Comparison of ENCODE assay signal across 8 cellular contexts in the genomic region with DNA sequence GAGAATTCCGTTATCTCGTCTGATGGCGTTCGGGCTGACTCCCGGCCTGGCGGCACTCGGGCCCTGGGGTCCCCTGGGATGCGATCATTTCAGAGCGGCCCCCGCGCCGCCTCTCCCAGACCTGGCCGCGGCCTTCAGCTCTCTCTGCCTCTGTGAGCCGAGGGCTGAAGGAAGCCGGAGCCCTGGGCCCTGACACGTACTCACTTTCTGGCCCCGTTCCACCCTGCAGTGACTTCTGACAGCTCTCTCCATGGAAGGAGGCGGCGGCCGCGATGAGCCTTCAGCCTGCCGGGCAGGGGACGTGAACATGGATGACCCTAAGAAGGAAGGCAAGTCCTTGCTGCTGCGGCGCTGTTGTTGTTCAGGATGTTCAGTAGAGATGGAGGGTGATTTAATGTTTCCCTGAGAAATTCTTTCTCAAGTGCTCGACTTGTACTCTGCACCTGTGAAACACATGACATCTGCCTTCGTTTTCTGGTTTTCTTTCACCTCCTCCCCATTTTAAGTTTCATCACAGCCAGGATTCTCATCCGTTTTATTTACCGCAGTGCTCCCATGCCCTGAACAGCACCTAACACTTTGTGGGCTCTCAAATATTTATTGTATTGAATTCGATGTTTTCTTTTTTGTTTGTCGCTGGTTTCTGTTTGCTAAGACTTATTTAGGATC. TPM values are rescaled to one million over a fixed set of nuclear protein-coding genes. Genes with fewer than 3 reads are reported as not detected.
DNase-seq lines count a peak whose midpoint lies in the region; ATAC-seq and TF ChIP-seq lines count a peak whose summit lies in the region.

No MANE protein-coding gene starts in this region.

- H3K36me3 ChIP-seq in effector memory CD4-positive, alpha-beta T cell (ENCODE audit: control insufficient read depth, insufficient read depth, low read length): no peaks in the 10 kb centered on the region
- peaks cover 9 to 12% of the 10 kb centered on the region in 2 donors for H3K36me3 ChIP-seq in muscle layer of duodenum (ENCODE audit: control insufficient read depth in 1 of 2, insufficient read depth in 2 of 2, low read length in 2 of 2)

- peak; percentile 53 for DNase-seq in activated CD8-positive, alpha-beta memory T cell treated with anti-CD3 and anti-CD28 coated beads, Interleukin-2, amount 10 ng/mL, durations not matched to agents 7 days and 5 days
- no peak for DNase-seq in activated CD8-positive, alpha-beta memory T cell treated with anti-CD3 and anti-CD28 coated beads for 24 hours
- DNase-seq in RWPE1 (ENCODE audit: low spot score) (peak; percentile 17), retina (no peak)
- no peak for DNase-seq in effector memory CD4-positive, alpha-beta T cell

- CTCF ChIA-PET in activated CD8-positive, alpha-beta memory T cell treated with anti-CD3 and anti-CD28 coated beads, Interleukin-2, amount 10 ng/mL, durations not matched to agents 7 days and 5 days (lab: Charles Lee): interaction anchor here (0.9 to 2.9 kb wide), 6 partner anchors 10 to 291 kb away, joined by 3 to 19 read pairs (median 7); partner anchors contain the start of gene CDPF1
- CTCF ChIA-PET in RWPE1 (lab: Yijun Ruan, JAX): interaction anchor here (0.6 kb wide), 1 partner anchor 11 kb away, joined by 3 read pairs; no protein-coding TSS in a partner anchor

- H3K4me3 Mint-ChIP-seq in activated CD8-positive, alpha-beta memory T cell treated with anti-CD3 and anti-CD28 coated beads, Interleukin-2, amount 10 ng/mL, durations not matched to agents 7 days and 5 days: peak overlapping the region; percentile 95

- peaks cover 43% of the 10 kb centered on the region for H3K36me3 Mint-ChIP-seq in activated CD8-positive, alpha-beta memory T cell treated with anti-CD3 and anti-CD28 coated beads, Interleukin-2, amount 10 ng/mL, durations not matched to agents 7 days and 5 days

- peaks cover 11% of the 10 kb centered on the region for H3K4me1 ChIP-seq in effector memory CD4-positive, alpha-beta T cell (ENCODE audit: control insufficient read depth, insufficient read depth, low read length, poor library complexity, severe bottlenecking)
- H3K4me1 ChIP-seq in muscle layer of duodenum (ENCODE audit: control insufficient read depth in 1 of 2, insufficient read depth in 2 of 2, low read length in 2 of 2): peaks cover 3 to 18% of the 10 kb centered on the region in 2 donors

- H3K4me3 ChIP-seq in effector memory CD4-positive, alpha-beta T cell (ENCODE audit: insufficient read depth, low read depth, low read length, poor library complexity, severe bottlenecking): peak overlapping the region; percentile 55
- H3K4me3 ChIP-seq in muscle layer of duodenum (ENCODE audit: low read depth in 1 of 2, low read length in 2 of 2): peak overlapping the region; percentile 74 to 77

- H3K27ac Mint-ChIP-seq in activated CD8-positive, alpha-beta memory T cell treated with anti-CD3 and anti-CD28 coated beads, Interleukin-2, amount 10 ng/mL, durations not matched to agents 7 days and 5 days: peak overlapping the region; percentile 41

- no peaks in the 10 kb centered on the region for H3K27me3 Mint-ChIP-seq in activated CD8-positive, alpha-beta memory T cell treated with anti-CD3 and anti-CD28 coated beads, Interleukin-2, amount 10 ng/mL, durations not matched to agents 7 days and 5 days

- H3K27ac ChIP-seq in RWPE1 (peak overlapping the region; percentile 90), muscle layer of duodenum (ENCODE audit: low read length) (no peak overlapping the region)
- H3K27ac ChIP-seq in effector memory CD4-positive, alpha-beta T cell (ENCODE audit: insufficient read depth, low read length, poor library complexity, severe bottlenecking): no peak overlapping the region

- no peak for TF ChIP-seq CTCF in RWPE1 (conservative IDR thresholded peaks at IDR 0.05; ENCODE audit: low read depth)

- H3K27me3 ChIP-seq in effector memory CD4-positive, alpha-beta T cell (replicated peaks; ENCODE audit: control insufficient read depth, insufficient read depth, low read length, poor library complexity, severe bottlenecking): no peaks in the 10 kb centered on the region
- no peaks in the 10 kb centered on the region for H3K27me3 ChIP-seq in muscle layer of duodenum (ENCODE audit: low read depth, low read length)

- POLR2A ChIA-PET in RWPE1 (lab: Yijun Ruan, JAX; ENCODE audit: low non-redundant PET): no interaction called here

- H3K9me3 ChIP-seq in effector memory CD4-positive, alpha-beta T cell (ENCODE audit: control insufficient read depth, low read length): no peaks in the 10 kb centered on the region
- H3K9me3 ChIP-seq in muscle layer of duodenum (ENCODE audit: control insufficient read depth in 1 of 2, low read length in 2 of 2): no peaks in the 10 kb centered on the region

- peaks cover 71% of the 10 kb centered on the region for H3K4me1 Mint-ChIP-seq in activated CD8-positive, alpha-beta memory T cell treated with anti-CD3 and anti-CD28 coated beads, Interleukin-2, amount 10 ng/mL, durations not matched to agents 7 days and 5 days

- peaks cover under 1% of the 10 kb centered on the region for H3K9me3 Mint-ChIP-seq in activated CD8-positive, alpha-beta memory T cell treated with anti-CD3 and anti-CD28 coated beads, Interleukin-2, amount 10 ng/mL, durations not matched to agents 7 days and 5 days (ENCODE audit: low read depth)

- peak; percentile 13 for ATAC-seq in activated CD8-positive, alpha-beta memory T cell treated with anti-CD3 and anti-CD28 coated beads, Interleukin-2, amount 10 ng/mL, durations not matched to agents 7 days and 5 days
- ATAC-seq in HG02970 (IDR thresholded peaks at IDR 0.05; ENCODE audit: low FRiP score, unreplicated experiment): peak; percentile 8
- ATAC-seq in HG03442 (IDR thresholded peaks at IDR 0.05; ENCODE audit: unreplicated experiment): no peak

RNA-seq across cellular contexts. Expression of gene GTSE1, which starts 0.6 kb away (rescaled TPM):
- total RNA-seq in activated CD8-positive, alpha-beta memory T cell treated with anti-CD3 and anti-CD28 coated beads, Interleukin-2, amount 10 ng/mL, durations not matched to agents 7 days and 5 days: 100 to 1,000 TPM in 1 of 2 experiments, 10 to 100 TPM in 1; 91.9 to 101 TPM

RNA-seq across cellular contexts. Expression of gene TTC38, which starts 29.5 kb away (rescaled TPM):
- total RNA-seq in activated CD8-positive, alpha-beta memory T cell treated with anti-CD3 and anti-CD28 coated beads, Interleukin-2, amount 10 ng/mL, durations not matched to agents 7 days and 5 days: 10 to 100 TPM; 35.3 to 37.1 TPM

RNA-seq across cellular contexts. Expression of gene PKDREJ, which starts 34.1 kb away (rescaled TPM):
- not detected for total RNA-seq in activated CD8-positive, alpha-beta memory T cell treated with anti-CD3 and anti-CD28 coated beads, Interleukin-2, amount 10 ng/mL, durations not matched to agents 7 days and 5 days

RNA-seq across cellular contexts. Expression of gene TRMU, which starts 38.2 kb away (rescaled TPM):
- total RNA-seq in activated CD8-positive, alpha-beta memory T cell treated with anti-CD3 and anti-CD28 coated beads, Interleukin-2, amount 10 ng/mL, durations not matched to agents 7 days and 5 days: 10 to 100 TPM; 86.7 to 89.1 TPM

RNA-seq across cellular contexts. Expression of gene CDPF1, which starts 47.2 kb away (rescaled TPM):
- total RNA-seq in activated CD8-positive, alpha-beta memory T cell treated with anti-CD3 and anti-CD28 coated beads, Interleukin-2, amount 10 ng/mL, durations not matched to agents 7 days and 5 days: 10 to 100 TPM; 11.0 to 11.1 TPM

Comparison
In these comparisons a context has a peak if more than half of its experiments do, and no peak if none do; other contexts are left out.
1. DNase-seq: peak in activated CD8-positive, alpha-beta memory T cell treated with anti-CD3 and anti-CD28 coated beads, Interleukin-2, amount 10 ng/mL, durations not matched to agents 7 days and 5 days (single experiment) and RWPE1 (single experiment); none in activated CD8-positive, alpha-beta memory T cell treated with anti-CD3 and anti-CD28 coated beads for 24 hours (single experiment), effector memory CD4-positive, alpha-beta T cell (0 of 3) and retina (single experiment).